Comparison of ENCODE assay signal across 26 cellular contexts in the genomic region with DNA sequence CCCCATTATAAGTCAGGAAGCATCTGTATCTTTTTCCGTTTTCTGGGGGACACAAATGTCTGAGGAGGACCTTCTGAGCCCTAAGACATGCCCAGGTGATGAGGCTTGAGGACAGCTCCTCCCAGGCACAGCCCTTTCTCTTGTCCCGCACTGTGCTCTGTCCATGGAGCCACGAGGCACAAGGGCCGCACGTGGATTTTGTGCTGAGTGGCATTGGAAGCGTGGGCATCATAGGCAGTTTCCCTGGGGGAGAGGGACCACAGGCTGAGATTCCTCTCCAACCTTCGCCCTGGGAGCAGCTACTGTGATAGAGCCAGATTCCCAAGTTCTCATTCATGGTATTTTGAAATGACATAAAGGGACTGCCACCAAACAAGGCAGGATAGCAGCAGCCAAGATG.
"Had no signal": no experiment of that assay in that cellular context is flagged by ENCODE, and none has a peak within 500 bp of the region (broad histone marks: within the 10 kb centered on the region; RNA-seq: fewer than 3 reads in every experiment).

No MANE protein-coding gene starts in this region.

- H3K4me2 ChIP-seq: hepatocyte had no signal

- H3K9me3 ChIP-seq: colonic mucosa, esophagus muscularis mucosa, gastroesophageal sphincter, heart left ventricle, left ventricle myocardium inferior, lower lobe of right lung, ovary, psoas muscle, spleen, thoracic aorta, tibial nerve, upper lobe of left lung, uterus had no signal

- H3K27me3 Mint-ChIP-seq: stimulated activated naive CD8-positive, alpha-beta T cell treated with anti-CD3 and anti-CD28 coated beads, Interleukin-15, Interleukin-2, amounts not matched to agents 100 ng/mL and 50 ng/mL, for 24 hours had no signal

- H3K27ac ChIP-seq: colonic mucosa, esophagus muscularis mucosa, foreskin keratinocyte, gastroesophageal sphincter, hepatocyte, lower lobe of right lung, ovary, psoas muscle, skin epidermis, spleen, thoracic aorta, tibial nerve, uterus had no signal

- H3K9me3 Mint-ChIP-seq: dendritic cell treated with granulocyte-macrophage colony-stimulating factor and Interleukin-4, amounts not matched to agents 40 ng/mL and 50 ng/mL, for 4 days; endodermal cell; natural killer cell treated with Interleukin-12 subunit alpha and Interleukin-12 subunit beta and Interleukin-15 and Interleukin-18, amount 100 ng/mL, for 72 hours; neural crest cell; stimulated activated naive B cell treated with anti-CD40 and anti-IgM and Interleukin-4, amounts not matched to agents 10 μg/mL and 1 μg/mL and 100 μg/mL, for 72 hours; stimulated activated naive CD8-positive, alpha-beta T cell treated with anti-CD3 and anti-CD28 coated beads, Interleukin-15, Interleukin-2, amounts not matched to agents 100 ng/mL and 50 ng/mL, for 24 hours had no signal

- H3K36me3 Mint-ChIP-seq: natural killer cell treated with Interleukin-12 subunit alpha and Interleukin-12 subunit beta and Interleukin-15 and Interleukin-18, amount 100 ng/mL, for 72 hours; stimulated activated naive B cell treated with anti-CD40 and anti-IgM and Interleukin-4, amounts not matched to agents 10 μg/mL and 1 μg/mL and 100 μg/mL, for 72 hours had no signal

- H2AFZ ChIP-seq: hepatocyte had no signal

- H3K4me3 Mint-ChIP-seq: dendritic cell treated with granulocyte-macrophage colony-stimulating factor and Interleukin-4, amounts not matched to agents 40 ng/mL and 50 ng/mL, for 4 days; endodermal cell; natural killer cell treated with Interleukin-12 subunit alpha and Interleukin-12 subunit beta and Interleukin-15 and Interleukin-18, amount 100 ng/mL, for 72 hours; neural crest cell; stimulated activated naive B cell treated with anti-CD40 and anti-IgM and Interleukin-4, amounts not matched to agents 10 μg/mL and 1 μg/mL and 100 μg/mL, for 72 hours; stimulated activated naive CD8-positive, alpha-beta T cell treated with anti-CD3 and anti-CD28 coated beads, Interleukin-15, Interleukin-2, amounts not matched to agents 100 ng/mL and 50 ng/mL, for 24 hours had no signal

- H3K36me3 ChIP-seq: colonic mucosa, esophagus muscularis mucosa, gastroesophageal sphincter, heart left ventricle, left ventricle myocardium inferior, lower lobe of right lung, ovary, spleen, thoracic aorta, tibial nerve, upper lobe of left lung, uterus had no signal

- H3K27ac Mint-ChIP-seq: dendritic cell treated with granulocyte-macrophage colony-stimulating factor and Interleukin-4, amounts not matched to agents 40 ng/mL and 50 ng/mL, for 4 days; endodermal cell; natural killer cell treated with Interleukin-12 subunit alpha and Interleukin-12 subunit beta and Interleukin-15 and Interleukin-18, amount 100 ng/mL, for 72 hours; stimulated activated naive CD8-positive, alpha-beta T cell treated with anti-CD3 and anti-CD28 coated beads, Interleukin-15, Interleukin-2, amounts not matched to agents 100 ng/mL and 50 ng/mL, for 24 hours had no signal

- DNase-seq: colonic mucosa; effector CD8-positive, alpha-beta T cell; endodermal cell; foreskin keratinocyte; left colon; left ventricle myocardium inferior; lower lobe of right lung; ovary; psoas muscle; right cardiac atrium; spleen; stimulated activated CD4-positive, alpha-beta T cell treated with anti-CD3 and anti-CD28 coated beads, Interleukin-2, amount 100 ng/mL, for 48 hours; stimulated activated naive B cell treated with anti-CD40 and anti-IgM and Interleukin-4, amounts not matched to agents 10 μg/mL and 1 μg/mL and 100 μg/mL, for 72 hours; uterus had no signal

- ATAC-seq: foreskin keratinocyte; gastroesophageal sphincter; heart left ventricle; left colon; lower lobe of right lung; natural killer cell treated with Interleukin-12 subunit alpha and Interleukin-12 subunit beta and Interleukin-15 and Interleukin-18, amount 100 ng/mL, for 72 hours; psoas muscle; right cardiac atrium; stimulated activated naive B cell treated with anti-CD40 and anti-IgM and Interleukin-4, amounts not matched to agents 10 μg/mL and 1 μg/mL and 100 μg/mL, for 72 hours had no signal

- H3K4me3 ChIP-seq: colonic mucosa, esophagus muscularis mucosa, gastroesophageal sphincter, heart left ventricle, hepatocyte, left ventricle myocardium inferior, lower lobe of right lung, ovary, psoas muscle, skin epidermis, spleen, thoracic aorta, tibial nerve, upper lobe of left lung, uterus had no signal

- H3K4me1 ChIP-seq: colonic mucosa, uterus had no signal

- H3K27me3 ChIP-seq: colonic mucosa, esophagus muscularis mucosa, gastroesophageal sphincter, heart left ventricle, hepatocyte, ovary, spleen, tibial nerve, upper lobe of left lung, uterus had no signal
